In the genomic region with DNA sequence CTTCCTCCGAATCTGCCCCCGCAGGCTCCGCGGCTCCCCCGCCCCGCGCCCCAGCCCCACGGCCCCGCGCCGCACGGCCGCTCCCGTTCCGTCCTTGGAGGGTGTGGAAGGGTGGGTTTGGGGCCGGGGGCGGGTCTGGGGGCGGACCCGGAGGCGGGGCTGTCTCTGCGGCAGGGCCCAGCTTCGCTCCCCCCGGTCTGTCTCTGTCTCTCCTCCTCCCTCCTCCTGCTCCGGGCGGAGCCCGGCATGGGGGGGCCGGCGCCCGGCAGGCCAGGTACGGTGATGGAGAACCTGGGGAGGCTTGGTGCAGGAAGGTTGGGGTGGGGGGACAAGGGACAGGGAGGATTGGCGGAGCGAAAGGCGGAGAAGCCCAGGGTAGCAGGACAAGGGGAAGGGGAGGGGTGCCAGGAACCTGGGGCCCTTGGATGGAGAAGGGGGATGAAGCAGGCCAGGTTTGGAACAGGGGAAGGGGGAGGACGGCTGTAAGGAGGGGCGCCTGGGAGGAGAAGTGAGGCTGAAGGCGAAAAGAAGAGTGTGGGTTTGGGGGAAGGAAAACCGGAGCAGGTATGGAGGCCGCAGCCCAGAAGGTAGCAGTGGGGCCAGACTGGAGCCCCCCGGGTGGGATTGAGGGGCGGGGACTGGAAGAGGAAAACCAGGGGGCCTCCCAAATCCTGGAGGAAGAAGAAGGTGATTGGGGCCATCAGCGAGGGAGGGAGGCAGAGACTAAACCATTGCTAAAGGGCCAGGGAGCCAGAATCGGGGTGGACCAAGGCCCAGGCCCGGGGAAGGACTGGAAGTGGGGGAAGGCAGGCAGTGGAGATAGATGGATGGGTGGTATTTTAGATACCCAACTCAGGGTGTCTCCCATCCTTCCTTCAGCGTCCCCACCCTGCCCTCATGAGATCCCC, we compare ENCODE assay signal across 8 cellular contexts. TPM values are rescaled to one million over a fixed set of nuclear protein-coding genes. Genes with fewer than 3 reads are reported as not detected.
DNase-seq lines count a peak whose midpoint lies in the region; ATAC-seq and TF ChIP-seq lines count a peak whose summit lies in the region.

A gene (plus strand): TSS at position 200 of the 908 bp plus-strand sequence. CDS start 1,385 bp downstream, outside the sequence.

- H3K9ac ChIP-seq in adipocyte (ENCODE audit: low read length) (peak within 1 kb of the TSS; percentile 77), parathyroid adenoma (no peak within 1 kb of the TSS)

- H3K4me3 ChIP-seq in GM12864 (ENCODE audit: low read depth, low read length) = peak within 1 kb of the TSS; percentile 50
- H3K4me3 ChIP-seq in adipocyte (ENCODE audit: low read length) = peak within 1 kb of the TSS; percentile 81
- peak within 1 kb of the TSS; percentile 31 to 73 (median 58) for H3K4me3 ChIP-seq in heart left ventricle
- peak within 1 kb of the TSS; percentile 42 for H3K4me3 ChIP-seq in parathyroid adenoma (ENCODE audit: low read depth, low read length)

- peaks cover 5% of the 10 kb centered on the region for H3K4me1 ChIP-seq in adipocyte (ENCODE audit: control insufficient read depth, insufficient read depth, low read length)
- peaks cover 0 to 33% (median 13%) of the 10 kb centered on the region in 12 donors for H3K4me1 ChIP-seq in heart left ventricle
- peaks cover 10% of the 10 kb centered on the region for H3K4me1 ChIP-seq in parathyroid adenoma

- H3K79me2 ChIP-seq in parathyroid adenoma = no peaks in the 10 kb centered on the region

- H3K9me3 ChIP-seq in adipocyte (ENCODE audit: control insufficient read depth, low read length) = no peaks in the 10 kb centered on the region
- no peaks in the 10 kb centered on the region for H3K9me3 ChIP-seq in heart left ventricle
- no peaks in the 10 kb centered on the region for H3K9me3 ChIP-seq in parathyroid adenoma (ENCODE audit: control insufficient read depth, low read length)

- peak within 1 kb of the TSS; percentile 90 for H2AFZ ChIP-seq in parathyroid adenoma

- H3K27me3 ChIP-seq in adipocyte (replicated peaks; ENCODE audit: control insufficient read depth, insufficient read depth, low read length) = no peaks in the 10 kb centered on the region
- H3K27me3 ChIP-seq in heart left ventricle = no peaks in the 10 kb centered on the region
- H3K27me3 ChIP-seq in parathyroid adenoma (ENCODE audit: control insufficient read depth, insufficient read depth, low read length) = no peaks in the 10 kb centered on the region

- TF ChIP-seq CTCF in GM12864 (IDR thresholded peaks at IDR 0.05; ENCODE audit: low read depth, low read length, missing control alignments) (no peak), heart left ventricle (IDR thresholded peaks at IDR 0.05) (no peak), parathyroid adenoma (IDR thresholded peaks at IDR 0.05) (no peak)

- peak within 1 kb of the TSS; percentile 75 for H3K4me2 ChIP-seq in parathyroid adenoma (ENCODE audit: low read length)

- 27 to 45% (median 36%) methylated on average over 26 to 44 of the region's 44 CpGs for WGBS in heart left ventricle, 4 donors

- peak within 1 kb of the TSS in 4 of 12 donors; percentile 46 to 74 (median 60) for H3K27ac ChIP-seq in heart left ventricle
- H3K27ac ChIP-seq in parathyroid adenoma = no peak within 1 kb of the TSS

- no peak for TF ChIP-seq POLR2A in heart left ventricle (IDR thresholded peaks at IDR 0.05)

- no peaks in the 10 kb centered on the region for H3K36me3 ChIP-seq in adipocyte (ENCODE audit: control insufficient read depth, insufficient read depth, low read length, severe bottlenecking)
- H3K36me3 ChIP-seq in heart left ventricle = no peaks in the 10 kb centered on the region
- H3K36me3 ChIP-seq in parathyroid adenoma (ENCODE audit: control insufficient read depth, insufficient read depth, low read length) = no peaks in the 10 kb centered on the region

- DNase-seq in GM12864 (ENCODE audit: low read depth) = no peak
- DNase-seq in OCI-M1 (lab: John Stamatoyannopoulos, UW) = peak; percentile 69
- DNase-seq in adipocyte (ENCODE audit: low read depth) = peak; percentile 82
- peak; percentile 38 to 80 (median 60) for DNase-seq in heart left ventricle
- no peak for DNase-seq in posterior vena cava (ENCODE audit: low spot score)
- DNase-seq in NCI-H2029 (lab: John Stamatoyannopoulos, UW) = no peak

- intact Hi-C loops in heart left ventricle (cut with DNase I) (loop anchor here in 6 of 10 donors (1.0 to 5.0 kb wide), 4 partner anchors 15 to 73 kb away; no protein-coding TSS in a partner anchor), posterior vena cava (cut with DNase I) (loop anchor here (2.0 to 5.0 kb wide), 4 partner anchors 17 to 208 kb away; a partner anchor contains a TSS)

- ATAC-seq in HG03039 (IDR thresholded peaks at IDR 0.05; ENCODE audit: unreplicated experiment) (peak; percentile 3), heart left ventricle (peak in 3 of 4 donors; percentile 19 to 44 (median 38))

RNA-seq across cellular contexts. Expression of the gene that starts here (rescaled TPM):
- total RNA-seq in heart left ventricle = 1 to 10 TPM in 1 of 9 donors, under 1 TPM in 5, not detected in 3; 0.16 to 1.1 (median 0.35) TPM
- under 1 TPM; 0.42 to 0.50 TPM for polyA plus RNA-seq in heart left ventricle
- 1 to 10 TPM in 1 of 2 donors, under 1 TPM in 1; 0.86 to 1.4 TPM for total RNA-seq in posterior vena cava

Comparison
In these comparisons a context has a peak if more than half of its experiments do, and no peak if none do; other contexts are left out.
1. DNase-seq: peak in OCI-M1 (single experiment), adipocyte (single experiment) and heart left ventricle (5 of 5); none in GM12864 (single experiment), posterior vena cava (single experiment) and NCI-H2029 (single experiment).
2. Peak in every context shown above with its lines, with median percentiles within 50 percentile points of each other: H3K4me3 ChIP-seq.